ENCODE assay signal across 8 cellular contexts in genomic region chr14:105680737-105681099, GRCh38.
DNase-seq lines count a peak whose midpoint lies in the region; ATAC-seq, FAIRE-seq and TF ChIP-seq lines count a peak whose summit lies in the region.
"Not testable (repeated sequence)": the region's sequence is repeated elsewhere in the genome, so short reads cannot be mapped to it uniquely, and the experiment has no call there.

No MANE protein-coding gene starts in this region.

- not testable (repeated sequence) for H3K4me3 Mint-ChIP-seq in T-cell

- intact Hi-C loops in kidney (cut with DNase I), result not testable (repeated sequence)

- not testable (repeated sequence) for H3K36me3 ChIP-seq in kidney (ENCODE audit: control insufficient read depth in 1 of 2, insufficient read depth in 2 of 2, low read length in 2 of 2); upper lobe of left lung

- not testable (repeated sequence) for H3K9me3 ChIP-seq in kidney (ENCODE audit: control insufficient read depth in 1 of 2, low read length in 2 of 2); upper lobe of left lung

- DNase-seq in T-cell, upper lobe of left lung: not testable (repeated sequence)
- DNase-seq in kidney, result peak; percentile 37

- not testable (repeated sequence) for H3K27ac Mint-ChIP-seq in T-cell

- TF ChIP-seq CTCF in kidney (IDR thresholded peaks at IDR 0.05; ENCODE audit: borderline replicate concordance, extremely low read depth, insufficient read depth); upper lobe of left lung (IDR thresholded peaks at IDR 0.05): not testable (repeated sequence)

- WGBS in upper lobe of left lung, 2 donors, result 67% methylated on average over 1 of the region's 14 CpGs; no CpG with 5 or more reads in 1 of the 2 donors

- H3K4me3 ChIP-seq in kidney (ENCODE audit: low read length in 2 of 2); upper lobe of left lung: not testable (repeated sequence)

- not testable (repeated sequence) for H3K27me3 Mint-ChIP-seq in T-cell

- H3K27ac ChIP-seq in kidney (ENCODE audit: low read depth in 2 of 2, low read length in 2 of 2); upper lobe of left lung: not testable (repeated sequence)

- not testable (repeated sequence) for H3K4me1 Mint-ChIP-seq in T-cell

- POLR2A ChIA-PET in T-cell (lab: Charles Lee), result not testable (repeated sequence)

- not testable (repeated sequence) for H3K36me3 Mint-ChIP-seq in T-cell

- TF ChIP-seq POLR2A in upper lobe of left lung (IDR thresholded peaks at IDR 0.05), result not testable (repeated sequence)

- not testable (repeated sequence) for FAIRE-seq in kidney (lab: Jason Lieb, UNC)

- TF ChIP-seq EP300 in upper lobe of left lung (IDR thresholded peaks at IDR 0.05), result not testable (repeated sequence)

- H3K9ac ChIP-seq in kidney (ENCODE audit: low read length in 2 of 2), result not testable (repeated sequence)

- CTCF ChIA-PET in T-cell (lab: Charles Lee), result not testable (repeated sequence)

- not testable (repeated sequence) for H3K4me1 ChIP-seq in kidney (ENCODE audit: control insufficient read depth in 1 of 2, insufficient read depth in 1 of 2, low read depth in 1 of 2, low read length in 2 of 2); upper lobe of left lung

- ATAC-seq in GM18511 (IDR thresholded peaks at IDR 0.05; ENCODE audit: unreplicated experiment) (peak; percentile 53), GM19395 (IDR thresholded peaks at IDR 0.05; ENCODE audit: unreplicated experiment) (peak; percentile 44), GM21737 (IDR thresholded peaks at IDR 0.05; ENCODE audit: unreplicated experiment) (peak; percentile 37), HG02970 (IDR thresholded peaks at IDR 0.05; ENCODE audit: low FRiP score, unreplicated experiment) (peak; percentile 45), HG03432 (IDR thresholded peaks at IDR 0.05; ENCODE audit: unreplicated experiment) (peak; percentile 35), T-cell (replicated peaks in 1 of 4) (peak; percentile 6 to 15 (median 10)), upper lobe of left lung (ENCODE audit: low FRiP score in 2 of 2) (peak; percentile 3)

- H3K9me3 Mint-ChIP-seq in T-cell, result not testable (repeated sequence)

- H3K27me3 ChIP-seq in upper lobe of left lung, result not testable (repeated sequence)

Comparison
In these comparisons a context has a peak if more than half of its experiments do, and no peak if none do; other contexts are left out.
1. ATAC-seq: peak in every context shown above with its lines; median percentile 53 in GM18511; 45 in HG02970; 44 in GM19395; 37 in GM21737; 35 in HG03432; 10 in T-cell; 3 in upper lobe of left lung.